Comparison of ENCODE assay signal across 8 cellular contexts in the genomic region with DNA sequence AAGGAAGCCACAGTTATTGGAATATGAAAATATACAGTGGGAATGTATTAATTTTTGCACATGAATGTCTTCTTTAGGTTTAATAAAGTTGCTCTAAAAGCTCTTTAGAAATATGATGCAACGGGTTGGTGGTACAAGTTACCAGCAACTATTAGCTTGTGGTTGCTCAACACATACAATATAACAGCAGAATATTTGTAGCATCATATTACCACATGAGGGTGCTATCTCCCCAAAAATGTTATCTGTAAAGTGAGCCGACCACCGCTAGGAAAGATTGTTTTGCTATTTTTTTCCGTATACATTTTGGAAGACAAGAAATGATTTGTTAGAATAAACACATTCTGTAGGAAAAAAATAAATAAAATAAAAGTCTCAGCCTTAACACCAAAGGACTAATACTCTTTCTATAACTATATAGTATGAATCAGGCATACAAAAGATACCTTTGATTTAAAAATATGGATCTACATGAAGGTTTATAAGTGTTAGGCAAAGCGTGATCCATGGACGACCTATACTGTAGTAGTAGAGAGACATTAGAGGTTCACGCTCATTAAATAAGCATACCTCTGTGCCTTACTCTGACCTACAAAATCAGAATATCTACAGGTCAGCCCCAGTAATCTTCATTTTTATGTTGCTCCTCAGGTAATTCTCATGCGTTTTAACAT.
A peak's percentile ranks its signal among the peaks of the same experiment; 100 is the strongest.
DNase-seq lines count a peak whose midpoint lies in the region; ATAC-seq, FAIRE-seq and TF ChIP-seq lines count a peak whose summit lies in the region.

No MANE protein-coding gene starts in this region.

- peak; percentile 68 for ATAC-seq in HG02642 (IDR thresholded peaks at IDR 0.05; ENCODE audit: poor library complexity, unreplicated experiment)
- peak; percentile 90 for ATAC-seq in WTC11

- FAIRE-seq in islet of Langerhans (lab: Jason Lieb, UNC) = peak; percentile 30
- no peak for FAIRE-seq in urothelium cell line (lab: Jason Lieb, UNC)

- no peak for DNase-seq in GM12864 (ENCODE audit: low read depth)
- DNase-seq in NCI-H2029 treated with DMSO at 0.1 percent for 48 hours (lab: John Stamatoyannopoulos, UW) = peak; percentile 63
- no peak for DNase-seq in WTC11 (ENCODE audit: low spot score)
- DNase-seq in urothelium cell line (ENCODE audit: low spot score) = peak; percentile 34
- DNase-seq in stimulated activated CD4-positive, alpha-beta T cell treated with anti-CD3 and anti-CD28 coated beads, Interleukin-4, amount 100 ng/mL, for 24 hours = no peak
- no peak for DNase-seq in activated T-cell treated with anti-CD3 and anti-CD28 coated beads, Interleukin-2, amount 50 U/mL, for 1 hour

- CTCF ChIA-PET in WTC11 (lab: Charles Lee) = interaction anchor here (0.6 to 1.2 kb wide), 21 partner anchors 9 to 773 kb away, joined by 3 to 12 read pairs (median 3); no protein-coding TSS in a partner anchor

- no peaks in the 10 kb centered on the region for H3K27me3 Mint-ChIP-seq in WTC11 (ENCODE audit: low read depth)

- POLR2A ChIA-PET in WTC11 (lab: Charles Lee) = no interaction called here

- TF ChIP-seq CTCF in GM12864 (IDR thresholded peaks at IDR 0.05; ENCODE audit: low read depth, low read length, missing control alignments) (peak; percentile 37), WTC11 (IDR thresholded peaks at IDR 0.05) (peak; percentile 29; the same call in 1 of the 2 replicates)

- no peak overlapping the region for H3K27ac Mint-ChIP-seq in WTC11

- H3K4me1 Mint-ChIP-seq in WTC11 = peaks cover 6% of the 10 kb centered on the region

- H3K36me3 Mint-ChIP-seq in WTC11 = no peaks in the 10 kb centered on the region

- H3K4me3 ChIP-seq in GM12864 (ENCODE audit: low read depth, low read length) = no peak overlapping the region

- H3K4me3 Mint-ChIP-seq in WTC11 = no peak overlapping the region

- H3K9me3 Mint-ChIP-seq in WTC11 = no peaks in the 10 kb centered on the region

TF ChIP-seq in WTC11, 78 proteins besides CTCF, POLR2A, EP300 and RAD21:
- TF ChIP-seq MYBL2 (CRISPR knock-in tag; IDR thresholded peaks at IDR 0.05) = no peak
- no peak for TF ChIP-seq SOX15 (CRISPR knock-in tag; IDR thresholded peaks at IDR 0.05)
- peak; percentile 61; the same call in 1 of the 2 replicates for TF ChIP-seq GABPB1 (CRISPR knock-in tag; IDR thresholded peaks at IDR 0.05)

Comparison
In these comparisons a context has a peak if more than half of its experiments do, and no peak if none do; other contexts are left out.
1. DNase-seq: peak in NCI-H2029 treated with DMSO at 0.1 percent for 48 hours (single experiment) and urothelium cell line (single experiment); none in GM12864 (single experiment), WTC11 (single experiment), stimulated activated CD4-positive, alpha-beta T cell treated with anti-CD3 and anti-CD28 coated beads, Interleukin-4, amount 100 ng/mL, for 24 hours (single experiment) and activated T-cell treated with anti-CD3 and anti-CD28 coated beads, Interleukin-2, amount 50 U/mL, for 1 hour (single experiment).